9 cellular contexts compared by ENCODE assay signal in the genomic region with DNA sequence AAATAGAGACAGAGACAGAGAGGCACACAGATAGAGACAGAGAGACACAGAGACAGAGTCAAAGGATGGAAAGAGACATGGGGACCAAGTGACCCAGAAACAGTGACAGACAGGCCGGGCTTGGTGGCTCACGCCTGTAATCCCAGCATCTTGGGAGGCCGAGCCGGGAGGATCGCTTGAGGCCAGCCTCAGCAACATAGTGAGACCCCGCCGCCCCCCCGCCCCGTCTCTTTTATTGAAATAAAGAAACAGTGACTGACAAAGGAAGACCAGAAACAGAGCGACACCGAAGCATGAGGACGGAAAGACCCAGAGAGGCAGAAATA. TPM values are rescaled to one million over a fixed set of nuclear protein-coding genes. Genes with fewer than 3 reads are reported as not detected.
DNase-seq lines count a peak whose midpoint lies in the region; ATAC-seq and TF ChIP-seq lines count a peak whose summit lies in the region.
"Had no signal": no experiment of that assay in that cellular context is flagged by ENCODE, and none has a peak within 500 bp of the region (broad histone marks: within the 10 kb centered on the region; RNA-seq: fewer than 3 reads in every experiment).

No MANE protein-coding gene starts in this region.

- in situ Hi-C loops in IMR-90 (cut with MboI; ENCODE audit: low sequenced_read_pairs), result no loop called here

- peak overlapping the region; percentile 90 for H2BK5ac ChIP-seq in IMR-90 (ENCODE audit: low read depth, low read length, poor library complexity, severe bottlenecking)

- H3K79me1 ChIP-seq in IMR-90 (ENCODE audit: low read depth in 1 of 2, low read length in 2 of 2), result peaks cover 0 to 38% of the 10 kb centered on the region in 2 experiments; a peak in 2 of 4 replicates

- peak overlapping the region; percentile 97 for H2AFZ ChIP-seq in IMR-90 (replicated peaks; ENCODE audit: low read length, poor library complexity)

- ATAC-seq in IMR-90 (ENCODE audit: low read depth), result no peak
- no peak for ATAC-seq in activated naive CD8-positive, alpha-beta T cell treated with anti-CD3 and anti-CD28 coated beads, Interleukin-2, amount 10 ng/mL, durations not matched to agents 7 days and 5 days (ENCODE audit: low read depth)
- ATAC-seq in stimulated activated naive B cell treated with anti-CD40 and anti-IgM and Interleukin-4, amounts not matched to agents 10 μg/mL and 1 μg/mL and 100 μg/mL, for 72 hours (replicated peaks), result no peak
- ATAC-seq in HG03342 (IDR thresholded peaks at IDR 0.05; ENCODE audit: unreplicated experiment), result no peak
- ATAC-seq in HG03175 (IDR thresholded peaks at IDR 0.05; ENCODE audit: unreplicated experiment), result no peak
- no peak for ATAC-seq in GM18858 (IDR thresholded peaks at IDR 0.05; ENCODE audit: unreplicated experiment)

- H2BK15ac ChIP-seq in IMR-90 (ENCODE audit: low read depth, low read length), result 0 out of 3 replicates have a peak overlapping the region, but pooled peaks have one; percentile 29

- POLR2A ChIA-PET in IMR-90 (lab: Charles Lee; ENCODE audit: unreplicated experiment), result no interaction called here
- POLR2A ChIA-PET in activated naive CD8-positive, alpha-beta T cell treated with anti-CD3 and anti-CD28 coated beads, Interleukin-2, amount 10 ng/mL, durations not matched to agents 7 days and 5 days (lab: Charles Lee), result no interaction called here

- TF ChIP-seq POLR2A in IMR-90 (IDR thresholded peaks at IDR 0.05; ENCODE audit: low read depth, low read length), result no peak

- H4K20me1 ChIP-seq in IMR-90 (ENCODE audit: insufficient read depth, low read length), result peaks cover 30% of the 10 kb centered on the region

- H3K56ac ChIP-seq in IMR-90 (ENCODE audit: extremely low read depth, insufficient read depth, low read length), result no peak overlapping the region

- H3K36me3 Mint-ChIP-seq in activated naive CD8-positive, alpha-beta T cell treated with anti-CD3 and anti-CD28 coated beads, Interleukin-2, amount 10 ng/mL, durations not matched to agents 7 days and 5 days, result no peaks in the 10 kb centered on the region
- peaks cover 0 to 1% of the 10 kb centered on the region in 2 donors for H3K36me3 Mint-ChIP-seq in stimulated activated naive B cell treated with anti-CD40 and anti-IgM and Interleukin-4, amounts not matched to agents 10 μg/mL and 1 μg/mL and 100 μg/mL, for 72 hours

- no peak overlapping the region for H3K18ac ChIP-seq in IMR-90 (ENCODE audit: low read depth, low read length)

- H3K27ac Mint-ChIP-seq in activated naive CD8-positive, alpha-beta T cell treated with anti-CD3 and anti-CD28 coated beads, Interleukin-2, amount 10 ng/mL, durations not matched to agents 7 days and 5 days, result peak overlapping the region; percentile 87
- no peak overlapping the region for H3K27ac Mint-ChIP-seq in stimulated activated naive B cell treated with anti-CD40 and anti-IgM and Interleukin-4, amounts not matched to agents 10 μg/mL and 1 μg/mL and 100 μg/mL, for 72 hours

- H4K5ac ChIP-seq in IMR-90 (ENCODE audit: low read depth, low read length), result no peak overlapping the region

- 0 out of 2 replicates have a peak overlapping the region, but pooled peaks have one; percentile 52 for H2BK20ac ChIP-seq in IMR-90 (ENCODE audit: low read depth, low read length)

- no peak for TF ChIP-seq CTCF in IMR-90 (conservative IDR thresholded peaks at IDR 0.05; ENCODE audit: low read depth, low read length)

- H4K8ac ChIP-seq in IMR-90 (ENCODE audit: low read depth in 2 of 2, low read length in 2 of 2), result peak overlapping the region; percentile 80 to 91; a peak in 3 of 4 replicates

- H3K23ac ChIP-seq in IMR-90 (ENCODE audit: low read depth, low read length), result 0 out of 2 replicates have a peak overlapping the region, but pooled peaks have one; percentile 1

- H2AK5ac ChIP-seq in IMR-90 (ENCODE audit: low read depth, low read length), result peak overlapping the region; percentile 74

- no peak overlapping the region; the same call in 1 of the 2 replicates for H3K9ac ChIP-seq in IMR-90 (ENCODE audit: low read depth, low read length)

- no peaks in the 10 kb centered on the region for H3K9me3 Mint-ChIP-seq in activated naive CD8-positive, alpha-beta T cell treated with anti-CD3 and anti-CD28 coated beads, Interleukin-2, amount 10 ng/mL, durations not matched to agents 7 days and 5 days
- H3K9me3 Mint-ChIP-seq in stimulated activated naive B cell treated with anti-CD40 and anti-IgM and Interleukin-4, amounts not matched to agents 10 μg/mL and 1 μg/mL and 100 μg/mL, for 72 hours, result no peaks in the 10 kb centered on the region

- 0 out of 2 replicates have a peak, but pooled peaks cover under 1% of the 10 kb centered on the region for H3K9me1 ChIP-seq in IMR-90 (ENCODE audit: insufficient read depth, low read length)

- DNase-seq in IMR-90, result no peak
- DNase-seq in activated naive CD8-positive, alpha-beta T cell treated with anti-CD3 and anti-CD28 coated beads, Interleukin-2, amount 10 ng/mL, durations not matched to agents 7 days and 5 days, result no peak
- DNase-seq in stimulated activated naive B cell treated with anti-CD40 and anti-IgM and Interleukin-4, amounts not matched to agents 10 μg/mL and 1 μg/mL and 100 μg/mL, for 72 hours, result no peak
- DNase-seq in NCI-H774 (lab: John Stamatoyannopoulos, UW), result no peak

- peaks cover 31% of the 10 kb centered on the region for H3K27me3 Mint-ChIP-seq in activated naive CD8-positive, alpha-beta T cell treated with anti-CD3 and anti-CD28 coated beads, Interleukin-2, amount 10 ng/mL, durations not matched to agents 7 days and 5 days
- H3K27me3 Mint-ChIP-seq in stimulated activated naive B cell treated with anti-CD40 and anti-IgM and Interleukin-4, amounts not matched to agents 10 μg/mL and 1 μg/mL and 100 μg/mL, for 72 hours, result peaks cover 31 to 46% of the 10 kb centered on the region in 2 donors

- peak overlapping the region; percentile 76; the same call in 1 of the 2 replicates for H3K4ac ChIP-seq in IMR-90 (ENCODE audit: low read depth, low read length)

- H3K14ac ChIP-seq in IMR-90 (replicated peaks; ENCODE audit: low read depth, low read length), result no peak overlapping the region

- TSS peak; percentile 79 for BruUV-seq in IMR-90 (replicated peaks; lab: Mats Ljungman, UMichigan)

- H4K91ac ChIP-seq in IMR-90 (ENCODE audit: insufficient read depth, low read depth, low read length), result no peak overlapping the region

- H3K4me1 ChIP-seq in IMR-90 (ENCODE audit: control insufficient read depth, insufficient read depth, low read length), result peaks cover 12% of the 10 kb centered on the region

- 7% methylated on average over 7 of the region's 12 CpGs; no CpG with 5 or more reads in 1 of the 2 experiments for WGBS in IMR-90 (ENCODE audit: extremely low coverage in 2 of 2, insufficient read length in 1 of 2), 2 experiments

- CTCF ChIA-PET in IMR-90 (lab: Yijun Ruan, JAX), result interaction anchor here (0.7 to 1.4 kb wide), 2 partner anchors 74 to 121 kb away, joined by 4 to 6 read pairs; no protein-coding TSS in a partner anchor

- no peak for TF ChIP-seq RAD21 in IMR-90 (IDR thresholded peaks at IDR 0.05; ENCODE audit: low read length)

- no peak overlapping the region; the same call in 1 of the 2 replicates for H3K27ac ChIP-seq in IMR-90 (ENCODE audit: insufficient read depth, low read length)

- H3K9me3 ChIP-seq in IMR-90 (ENCODE audit: control insufficient read depth, insufficient read depth, low read length) (no peaks in the 10 kb centered on the region), iPS-18c (ENCODE audit: control insufficient read depth, insufficient read depth, low read length) (peaks cover 2% of the 10 kb centered on the region)
- H3K9me3 ChIP-seq: mucosa of descending colon had no signal

- peak overlapping the region; percentile 74; the same call in 1 of the 2 replicates for H3K4me3 ChIP-seq in IMR-90 (ENCODE audit: insufficient read depth, low read depth, low read length)
- H3K4me3 ChIP-seq in iPS-18c (ENCODE audit: insufficient read depth, low read depth, low read length), result peak overlapping the region; percentile 74; the same call in 1 of the 2 replicates
- H3K4me3 ChIP-seq: mucosa of descending colon had no signal

- peaks cover 17% of the 10 kb centered on the region for H3K4me1 Mint-ChIP-seq in activated naive CD8-positive, alpha-beta T cell treated with anti-CD3 and anti-CD28 coated beads, Interleukin-2, amount 10 ng/mL, durations not matched to agents 7 days and 5 days
- H3K4me1 Mint-ChIP-seq in stimulated activated naive B cell treated with anti-CD40 and anti-IgM and Interleukin-4, amounts not matched to agents 10 μg/mL and 1 μg/mL and 100 μg/mL, for 72 hours, result peaks cover 22 to 25% of the 10 kb centered on the region in 2 donors

- dilution Hi-C loops in IMR-90 (cut with HindIII; ENCODE audit: low sequenced_read_pairs, unreplicated experiment), result no loop called here

- no peaks in the 10 kb centered on the region for H3K36me3 ChIP-seq in IMR-90 (ENCODE audit: control insufficient read depth, insufficient read depth, low read length)

- intact Hi-C loops in IMR-90 (cut with micrococcal nuclease), result loop anchor here (1.0 to 5.0 kb wide), 3 partner anchors 36 to 273 kb away; a partner anchor contains a TSS

- peak overlapping the region; percentile 99 for H3K4me2 ChIP-seq in IMR-90 (ENCODE audit: low read depth, low read length)

- no peak overlapping the region for H2BK120ac ChIP-seq in IMR-90 (ENCODE audit: low read depth, low read length)

- H3K4me3 Mint-ChIP-seq in activated naive CD8-positive, alpha-beta T cell treated with anti-CD3 and anti-CD28 coated beads, Interleukin-2, amount 10 ng/mL, durations not matched to agents 7 days and 5 days, result peak overlapping the region; percentile 85
- H3K4me3 Mint-ChIP-seq in stimulated activated naive B cell treated with anti-CD40 and anti-IgM and Interleukin-4, amounts not matched to agents 10 μg/mL and 1 μg/mL and 100 μg/mL, for 72 hours, result peak overlapping the region; percentile 85 to 86

- peak overlapping the region; percentile 59 for H2AK9ac ChIP-seq in IMR-90 (replicated peaks; ENCODE audit: low read depth, low read length, poor library complexity)

- H3K27me3 ChIP-seq in IMR-90 (ENCODE audit: control insufficient read depth, insufficient read depth, low read length), result no peaks in the 10 kb centered on the region

RNA-seq across cellular contexts. Expression of a gene that starts 0.8 kb away (rescaled TPM):
- total RNA-seq in IMR-90 (2012; rRNA removed), result 77.8 and 78.0 TPM in 2 replicates
- polyA plus RNA-seq in IMR-90 (2012; rRNA removed), result 169 and 170 TPM in 2 replicates
- 191 and 192 TPM in 2 replicates for polyA plus RNA-seq in IMR-90 (2012; cell fraction: cytosol; rRNA removed)
- polyA plus RNA-seq in IMR-90 (2012; cell fraction: nucleus; rRNA removed; ENCODE audit: low replicate concordance), result 109 and 133 TPM in 2 replicates
- total RNA-seq in activated naive CD8-positive, alpha-beta T cell treated with anti-CD3 and anti-CD28 coated beads, Interleukin-2, amount 10 ng/mL, durations not matched to agents 7 days and 5 days, result 1 to 10 TPM; 1.9 to 2.4 TPM

RNA-seq across cellular contexts. Expression of a gene that starts 36.3 kb away (rescaled TPM):
- total RNA-seq in IMR-90 (2012; rRNA removed), result 2.3 and 2.8 TPM in 2 replicates
- 27.5 and 35.7 TPM in 2 replicates for polyA plus RNA-seq in IMR-90 (2012; rRNA removed)
- 50.8 and 71.8 TPM in 2 replicates for polyA plus RNA-seq in IMR-90 (2012; cell fraction: cytosol; rRNA removed)
- polyA plus RNA-seq in IMR-90 (2012; cell fraction: nucleus; rRNA removed; ENCODE audit: low replicate concordance), result 52.3 and 108 TPM in 2 replicates
- not detected for total RNA-seq in activated naive CD8-positive, alpha-beta T cell treated with anti-CD3 and anti-CD28 coated beads, Interleukin-2, amount 10 ng/mL, durations not matched to agents 7 days and 5 days

RNA-seq across cellular contexts. Expression of a gene that starts 45.8 kb away (rescaled TPM):
- 51.4 and 54.8 TPM in 2 replicates for total RNA-seq in IMR-90 (2012; rRNA removed)
- 62.6 and 71.9 TPM in 2 replicates for polyA plus RNA-seq in IMR-90 (2012; rRNA removed)
- 33.4 and 81.9 TPM in 2 replicates for polyA plus RNA-seq in IMR-90 (2012; cell fraction: cytosol; rRNA removed)
- 31.9 and 65.2 TPM in 2 replicates for polyA plus RNA-seq in IMR-90 (2012; cell fraction: nucleus; rRNA removed; ENCODE audit: low replicate concordance)
- total RNA-seq in activated naive CD8-positive, alpha-beta T cell treated with anti-CD3 and anti-CD28 coated beads, Interleukin-2, amount 10 ng/mL, durations not matched to agents 7 days and 5 days, result 10 to 100 TPM; 50.3 to 53.5 TPM

Comparison
In these comparisons a context has a peak if more than half of its experiments do, and no peak if none do; other contexts are left out.
1. RNA of a gene that starts 0.8 kb away (total RNA-seq): 77.8 to 78.0 TPM in IMR-90; 1.9 to 2.4 TPM in activated naive CD8-positive, alpha-beta T cell treated with anti-CD3 and anti-CD28 coated beads, Interleukin-2, amount 10 ng/mL, durations not matched to agents 7 days and 5 days; every median in the first group is over 10 times any median in the second.